12 cellular contexts compared by ENCODE assay signal in the genomic region with DNA sequence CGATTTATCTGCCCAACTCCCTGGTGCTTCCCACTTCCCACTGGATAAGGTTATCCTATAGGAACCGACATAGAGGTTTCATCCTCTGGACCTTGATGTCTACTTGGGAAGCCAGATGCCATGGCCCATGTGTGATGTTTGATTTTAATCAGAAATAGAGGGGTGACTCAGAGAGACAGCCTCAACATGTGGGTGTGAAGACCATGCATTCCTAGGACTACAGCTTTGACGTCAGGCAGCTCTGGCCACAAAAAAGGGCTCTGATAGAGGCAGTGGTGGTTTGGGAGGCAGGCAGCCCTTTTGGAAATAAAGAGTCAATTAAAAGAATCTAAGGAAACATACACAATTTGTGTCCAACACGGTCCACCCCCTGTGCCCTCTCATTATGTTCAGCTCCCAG. TPM values are rescaled to one million over a fixed set of nuclear protein-coding genes. Genes with fewer than 3 reads are reported as not detected.
DNase-seq lines count a peak whose midpoint lies in the region; ATAC-seq, FAIRE-seq and TF ChIP-seq lines count a peak whose summit lies in the region.
"Had no signal": no experiment of that assay in that cellular context is flagged by ENCODE, and none has a peak within 500 bp of the region (broad histone marks: within the 10 kb centered on the region; RNA-seq: fewer than 3 reads in every experiment).

No MANE protein-coding gene starts in this region.

- TF ChIP-seq CTCF in CD8-positive, alpha-beta T cell (IDR thresholded peaks at IDR 0.05): no peak
- TF ChIP-seq CTCF in HEK293 (tag by site-specific recombination; IDR thresholded peaks at IDR 0.05) (no peak), kidney (IDR thresholded peaks at IDR 0.05; ENCODE audit: borderline replicate concordance, extremely low read depth, insufficient read depth) (no peak)

- POLR2A ChIA-PET in CD8-positive, alpha-beta T cell (lab: Charles Lee): no interaction called here
- POLR2A ChIA-PET in HEK293 (lab: Yijun Ruan, JAX): interaction anchor here (0.7 kb wide), 1 partner anchor 73 kb away, joined by 6 read pairs; no protein-coding TSS in a partner anchor
- POLR2A ChIA-PET in activated naive CD8-positive, alpha-beta T cell treated with anti-CD3 and anti-CD28 coated beads, Interleukin-2, amount 10 ng/mL, durations not matched to agents 7 days and 5 days (lab: Charles Lee): interaction anchor here (0.6 to 1.8 kb wide), 6 partner anchors 8 to 93 kb away, joined by 3 to 6 read pairs (median 4); partner anchors contain the start of genes ISG20L2 and METTL25B

- no peaks in the 10 kb centered on the region for H3K9me3 Mint-ChIP-seq in CD8-positive, alpha-beta T cell
- H3K9me3 Mint-ChIP-seq in activated naive CD8-positive, alpha-beta T cell treated with anti-CD3 and anti-CD28 coated beads, Interleukin-2, amount 10 ng/mL, durations not matched to agents 7 days and 5 days: peaks cover 2% of the 10 kb centered on the region

- no peak overlapping the region for H3K4me3 ChIP-seq in CD8-positive, alpha-beta T cell (ENCODE audit: low read depth, low read length)
- no peak overlapping the region for H3K4me3 ChIP-seq in HEK293 (ENCODE audit: low read depth, low read length)
- no peak overlapping the region for H3K4me3 ChIP-seq in kidney (ENCODE audit: low read length in 2 of 2)
- H3K4me3 ChIP-seq: thoracic aorta had no signal

- H3K9me3 ChIP-seq in CD8-positive, alpha-beta T cell (ENCODE audit: low read length): no peaks in the 10 kb centered on the region
- H3K9me3 ChIP-seq in HEK293 (ENCODE audit: control insufficient read depth, insufficient read depth, low read depth, low read length): no peaks in the 10 kb centered on the region
- no peaks in the 10 kb centered on the region for H3K9me3 ChIP-seq in kidney (ENCODE audit: control insufficient read depth in 1 of 2, low read length in 2 of 2)
- H3K9me3 ChIP-seq: thoracic aorta had no signal

- no peak overlapping the region for H3K9ac ChIP-seq in kidney (ENCODE audit: low read length in 2 of 2)

- no peak overlapping the region for H3K27ac Mint-ChIP-seq in CD8-positive, alpha-beta T cell
- no peak overlapping the region for H3K27ac Mint-ChIP-seq in activated naive CD8-positive, alpha-beta T cell treated with anti-CD3 and anti-CD28 coated beads, Interleukin-2, amount 10 ng/mL, durations not matched to agents 7 days and 5 days

- FAIRE-seq in kidney (lab: Jason Lieb, UNC): no peak

- H3K4me3 Mint-ChIP-seq in CD8-positive, alpha-beta T cell: no peak overlapping the region
- H3K4me3 Mint-ChIP-seq in activated naive CD8-positive, alpha-beta T cell treated with anti-CD3 and anti-CD28 coated beads, Interleukin-2, amount 10 ng/mL, durations not matched to agents 7 days and 5 days: no peak overlapping the region

- no peak overlapping the region for H3K27ac ChIP-seq in CD8-positive, alpha-beta T cell (ENCODE audit: low read depth, low read length)
- H3K27ac ChIP-seq in HEK293 (ENCODE audit: extremely low read depth, low read depth, low read length) (no peak overlapping the region), kidney (ENCODE audit: low read depth in 2 of 2, low read length in 2 of 2) (no peak overlapping the region)
- H3K27ac ChIP-seq: thoracic aorta had no signal

- no peaks in the 10 kb centered on the region for H3K36me3 ChIP-seq in CD8-positive, alpha-beta T cell (ENCODE audit: insufficient read depth, low read length)
- H3K36me3 ChIP-seq in HEK293 (ENCODE audit: control insufficient read depth in 2 of 2, insufficient read depth in 1 of 2, low read length in 2 of 2) (no peaks in the 10 kb centered on the region), kidney (ENCODE audit: control insufficient read depth in 1 of 2, insufficient read depth in 2 of 2, low read length in 2 of 2) (no peaks in the 10 kb centered on the region)
- H3K36me3 ChIP-seq: thoracic aorta had no signal

- intact Hi-C loops in CD8-positive, alpha-beta T cell (cut with DNase I, micrococcal nuclease): no loop called here
- intact Hi-C loops in kidney (cut with DNase I): no loop called here

- no peaks in the 10 kb centered on the region for H3K27me3 Mint-ChIP-seq in CD8-positive, alpha-beta T cell (ENCODE audit: low read depth)
- H3K27me3 Mint-ChIP-seq in activated naive CD8-positive, alpha-beta T cell treated with anti-CD3 and anti-CD28 coated beads, Interleukin-2, amount 10 ng/mL, durations not matched to agents 7 days and 5 days: no peaks in the 10 kb centered on the region

- H3K4me1 Mint-ChIP-seq in CD8-positive, alpha-beta T cell (ENCODE audit: low read depth): peaks cover 16% of the 10 kb centered on the region
- peaks cover 27% of the 10 kb centered on the region for H3K4me1 Mint-ChIP-seq in activated naive CD8-positive, alpha-beta T cell treated with anti-CD3 and anti-CD28 coated beads, Interleukin-2, amount 10 ng/mL, durations not matched to agents 7 days and 5 days

- peaks cover 10% of the 10 kb centered on the region for H3K4me1 ChIP-seq in CD8-positive, alpha-beta T cell (ENCODE audit: insufficient read depth, low read length)
- no peaks in the 10 kb centered on the region for H3K4me1 ChIP-seq in HEK293 (ENCODE audit: control insufficient read depth, insufficient read depth, low read length)
- no peaks in the 10 kb centered on the region for H3K4me1 ChIP-seq in kidney (ENCODE audit: control insufficient read depth in 1 of 2, insufficient read depth in 1 of 2, low read depth in 1 of 2, low read length in 2 of 2)

- CTCF ChIA-PET in CD8-positive, alpha-beta T cell (lab: Charles Lee): interaction anchor here (0.9 to 4.6 kb wide), 6 partner anchors 16 to 132 kb away, joined by 3 to 28 read pairs (median 4); partner anchors contain the start of genes NTRK1 and PEAR1
- CTCF ChIA-PET in HEK293 (lab: Yijun Ruan, JAX): interaction anchor here (1.3 to 2.2 kb wide), 6 partner anchors 12 to 133 kb away, joined by 3 to 20 read pairs (median 8); partner anchors contain the start of gene NTRK1

- ATAC-seq in CD8-positive, alpha-beta T cell: peak; percentile 44
- ATAC-seq in activated naive CD8-positive, alpha-beta T cell treated with anti-CD3 and anti-CD28 coated beads, Interleukin-2, amount 10 ng/mL, durations not matched to agents 7 days and 5 days (ENCODE audit: low read depth): peak; percentile 33
- ATAC-seq in GM21825 (IDR thresholded peaks at IDR 0.05; ENCODE audit: unreplicated experiment): no peak

- DNase-seq in CD8-positive, alpha-beta T cell: peak in 2 of 7 experiments; percentile 25 to 53
- DNase-seq in activated naive CD8-positive, alpha-beta T cell treated with anti-CD3 and anti-CD28 coated beads, Interleukin-2, amount 10 ng/mL, durations not matched to agents 7 days and 5 days: peak; percentile 25
- DNase-seq in kidney: peak; percentile 7
- DNase-seq in NCI-H446 treated with DMSO at 0.1 percent for 48 hours (lab: John Stamatoyannopoulos, UW): no peak
- DNase-seq in nucleus accumbens (lab: John Stamatoyannopoulos, UW): no peak
- DNase-seq: caudate nucleus, mesendoderm, NCI-H187 had no signal

- no peaks in the 10 kb centered on the region for H3K27me3 ChIP-seq in CD8-positive, alpha-beta T cell (ENCODE audit: insufficient read depth, low read length)

- no peaks in the 10 kb centered on the region for H3K36me3 Mint-ChIP-seq in CD8-positive, alpha-beta T cell
- H3K36me3 Mint-ChIP-seq in activated naive CD8-positive, alpha-beta T cell treated with anti-CD3 and anti-CD28 coated beads, Interleukin-2, amount 10 ng/mL, durations not matched to agents 7 days and 5 days: peaks cover 3% of the 10 kb centered on the region

RNA-seq across cellular contexts. Expression of gene SH2D2A, which starts 5.2 kb away (rescaled TPM):
- total RNA-seq in CD8-positive, alpha-beta T cell: 10 to 100 TPM; 85.6 to 86.3 TPM
- total RNA-seq in activated naive CD8-positive, alpha-beta T cell treated with anti-CD3 and anti-CD28 coated beads, Interleukin-2, amount 10 ng/mL, durations not matched to agents 7 days and 5 days: 10 to 100 TPM; 86.0 to 89.2 TPM
- total RNA-seq in kidney: 4.3 TPM
- 0.32 TPM for polyA plus RNA-seq in kidney (ENCODE audit: insufficient read depth, low read depth, low replicate concordance)

RNA-seq across cellular contexts. Expression of gene INSRR, which starts 37.1 kb away (rescaled TPM):
- total RNA-seq in CD8-positive, alpha-beta T cell: under 1 TPM; 0.05 to 0.08 TPM
- under 1 TPM; 0.47 to 0.48 TPM for total RNA-seq in activated naive CD8-positive, alpha-beta T cell treated with anti-CD3 and anti-CD28 coated beads, Interleukin-2, amount 10 ng/mL, durations not matched to agents 7 days and 5 days
- total RNA-seq in kidney: 0.35 TPM
- polyA plus RNA-seq in kidney (ENCODE audit: insufficient read depth, low read depth, low replicate concordance): 2.4 TPM
- total RNA-seq: pulmonary artery endothelial cell, thoracic aorta had no signal

RNA-seq across cellular contexts. Expression of gene NTRK1, which starts 38.9 kb away (rescaled TPM):
- total RNA-seq in CD8-positive, alpha-beta T cell: 1 to 10 TPM; 1.5 to 1.7 TPM
- total RNA-seq in activated naive CD8-positive, alpha-beta T cell treated with anti-CD3 and anti-CD28 coated beads, Interleukin-2, amount 10 ng/mL, durations not matched to agents 7 days and 5 days: 10 to 100 TPM; 13.7 to 13.9 TPM
- 1.0 TPM for total RNA-seq in kidney
- polyA plus RNA-seq in kidney (ENCODE audit: insufficient read depth, low read depth, low replicate concordance): 1.3 TPM

RNA-seq across cellular contexts. Expression of gene PRCC, which starts 54.5 kb away (rescaled TPM):
- 10 to 100 TPM; 55.6 to 58.4 TPM for total RNA-seq in CD8-positive, alpha-beta T cell
- total RNA-seq in activated naive CD8-positive, alpha-beta T cell treated with anti-CD3 and anti-CD28 coated beads, Interleukin-2, amount 10 ng/mL, durations not matched to agents 7 days and 5 days: 10 to 100 TPM; 65.7 to 76.0 TPM
- total RNA-seq in kidney: 52.8 TPM
- polyA plus RNA-seq in kidney (ENCODE audit: insufficient read depth, low read depth, low replicate concordance): 50.5 TPM

Comparison
In these comparisons a context has a peak if more than half of its experiments do, and no peak if none do; other contexts are left out.
1. DNase-seq: peak in activated naive CD8-positive, alpha-beta T cell treated with anti-CD3 and anti-CD28 coated beads, Interleukin-2, amount 10 ng/mL, durations not matched to agents 7 days and 5 days (single experiment) and kidney (single experiment); none in NCI-H446 treated with DMSO at 0.1 percent for 48 hours (single experiment) and nucleus accumbens (0 of 56).
2. RNA of gene SH2D2A, which starts 5.2 kb away (total RNA-seq): 86.0 to 89.2 TPM in activated naive CD8-positive, alpha-beta T cell treated with anti-CD3 and anti-CD28 coated beads, Interleukin-2, amount 10 ng/mL, durations not matched to agents 7 days and 5 days and 85.6 to 86.3 TPM in CD8-positive, alpha-beta T cell; 4.3 TPM in kidney (single experiment); every median in the first group is over 10 times any median in the second.